Comparison of ENCODE assay signal across 8 cellular contexts in genomic region chr5:181243521-181244307, GRCh38. TPM values are rescaled to one million over a fixed set of nuclear protein-coding genes. Genes with fewer than 3 reads are reported as not detected.
DNase-seq lines count a peak whose midpoint lies in the region; ATAC-seq and TF ChIP-seq lines count a peak whose summit lies in the region.

RACK1 (minus strand) TSS chr5:181243906; CDS start chr5:181243800, 106 bp downstream.

- TF ChIP-seq CTCF in Calu3 (IDR thresholded peaks at IDR 0.05; ENCODE audit: unreplicated experiment) (no peak), fibroblast of pulmonary artery (IDR thresholded peaks at IDR 0.05; ENCODE audit: low read length, missing control alignments) (no peak)

- ATAC-seq in GM21723 (IDR thresholded peaks at IDR 0.05; ENCODE audit: unreplicated experiment): peak; percentile 67

- intact Hi-C loops in Calu3 (cut with micrococcal nuclease; ENCODE audit: unreplicated experiment): loop anchor here (2.0 kb wide), 1 partner anchor 21 kb away; the partner anchor contains the start of gene TRIM41

- H3K27me3 ChIP-seq in neuron (ENCODE audit: insufficient read depth, low read length): no peaks in the 10 kb centered on the region

- peak within 1 kb of the TSS; percentile 99 for H3K4me3 ChIP-seq in fibroblast of pulmonary artery (replicated peaks; ENCODE audit: low read depth, low read length)
- H3K4me3 ChIP-seq in neuron (ENCODE audit: low read length): peak within 1 kb of the TSS; percentile 86

- TSS peak; percentile 61 for BruUV-seq in Calu3 (replicated peaks; lab: Mats Ljungman, UMichigan)

- H3K27me3 Mint-ChIP-seq in Calu3 (ENCODE audit: unreplicated experiment): no peaks in the 10 kb centered on the region
- no peaks in the 10 kb centered on the region for H3K27me3 Mint-ChIP-seq in activated T-cell treated with anti-CD3 and anti-CD28 coated beads, Interleukin-2, amount 50 U/mL, for 24 hours

- no peaks in the 10 kb centered on the region for H3K9me3 ChIP-seq in KOPT-K1 (ENCODE audit: insufficient read depth, low read length, poor library complexity, severe bottlenecking)
- no peaks in the 10 kb centered on the region for H3K9me3 ChIP-seq in neuron (ENCODE audit: low read length)

- CTCF ChIA-PET in Calu3 (lab: Charles Lee): interaction anchor here (1.1 kb wide), 2 partner anchors 56 to 59 kb away, joined by 3 read pairs; no protein-coding TSS in a partner anchor

- peak; percentile 90 for DNase-seq in Calu3
- peak; percentile 91 for DNase-seq in activated T-cell treated with anti-CD3 and anti-CD28 coated beads, Interleukin-2, amount 50 U/mL, for 24 hours
- peak; percentile 90 for DNase-seq in fibroblast of pulmonary artery (ENCODE audit: low read depth)
- no peak for DNase-seq in substantia nigra (lab: John Stamatoyannopoulos, UW)
- no peak for DNase-seq in SIG-M5 treated with dmso at 0.1 percent for 504 hours (lab: John Stamatoyannopoulos, UW; ENCODE audit: unreplicated experiment)

- H3K4me1 ChIP-seq in neuron (ENCODE audit: insufficient read depth, low read length): peaks cover 38% of the 10 kb centered on the region

- H3K36me3 ChIP-seq in KOPT-K1 (ENCODE audit: insufficient read depth, low read length) (peaks cover 50% of the 10 kb centered on the region), neuron (ENCODE audit: insufficient read depth, low read length) (peaks cover 25% of the 10 kb centered on the region)

- peak within 1 kb of the TSS; percentile 99 for H3K27ac Mint-ChIP-seq in Calu3 (ENCODE audit: unreplicated experiment)
- peak within 1 kb of the TSS; percentile 100 for H3K27ac Mint-ChIP-seq in activated T-cell treated with anti-CD3 and anti-CD28 coated beads, Interleukin-2, amount 50 U/mL, for 24 hours

- peaks cover 100% of the 10 kb centered on the region for H3K36me3 Mint-ChIP-seq in Calu3 (ENCODE audit: insufficient read depth, unreplicated experiment)
- H3K36me3 Mint-ChIP-seq in activated T-cell treated with anti-CD3 and anti-CD28 coated beads, Interleukin-2, amount 50 U/mL, for 24 hours (ENCODE audit: low read depth): peaks cover 81% of the 10 kb centered on the region

- peak within 1 kb of the TSS; percentile 76 for H3K4me3 Mint-ChIP-seq in Calu3 (ENCODE audit: low read depth, unreplicated experiment)
- H3K4me3 Mint-ChIP-seq in activated T-cell treated with anti-CD3 and anti-CD28 coated beads, Interleukin-2, amount 50 U/mL, for 24 hours: peak within 1 kb of the TSS; percentile 99

- peak within 1 kb of the TSS; percentile 53 for H2AFZ ChIP-seq in neuron (ENCODE audit: low read depth, low read length)

- H3K27ac ChIP-seq in KOPT-K1 (ENCODE audit: low read depth, low read length, poor library complexity, severe bottlenecking): peak within 1 kb of the TSS; percentile 86
- peak within 1 kb of the TSS; percentile 95 for H3K27ac ChIP-seq in substantia nigra (ENCODE audit: low read depth, low read length, poor library complexity, severe bottlenecking)

- no peaks in the 10 kb centered on the region for H3K9me3 Mint-ChIP-seq in Calu3 (ENCODE audit: low read depth, unreplicated experiment)
- H3K9me3 Mint-ChIP-seq in activated T-cell treated with anti-CD3 and anti-CD28 coated beads, Interleukin-2, amount 50 U/mL, for 24 hours: peaks cover 2% of the 10 kb centered on the region

- peaks cover 43% of the 10 kb centered on the region for H3K4me1 Mint-ChIP-seq in Calu3 (ENCODE audit: low read depth, unreplicated experiment)
- H3K4me1 Mint-ChIP-seq in activated T-cell treated with anti-CD3 and anti-CD28 coated beads, Interleukin-2, amount 50 U/mL, for 24 hours (ENCODE audit: low read depth): peaks cover 55% of the 10 kb centered on the region

RNA-seq across cellular contexts. Expression of gene RACK1, which starts in this region (rescaled TPM):
- 1,679 and 1,946 TPM in 2 replicates for total RNA-seq in Calu3 (2022)

Comparison
In these comparisons a context has a peak if more than half of its experiments do, and no peak if none do; other contexts are left out.
1. DNase-seq: peak in Calu3 (single experiment), activated T-cell treated with anti-CD3 and anti-CD28 coated beads, Interleukin-2, amount 50 U/mL, for 24 hours (single experiment) and fibroblast of pulmonary artery (single experiment); none in substantia nigra (0 of 49) and SIG-M5 treated with dmso at 0.1 percent for 504 hours (single experiment).